In the genomic region with DNA sequence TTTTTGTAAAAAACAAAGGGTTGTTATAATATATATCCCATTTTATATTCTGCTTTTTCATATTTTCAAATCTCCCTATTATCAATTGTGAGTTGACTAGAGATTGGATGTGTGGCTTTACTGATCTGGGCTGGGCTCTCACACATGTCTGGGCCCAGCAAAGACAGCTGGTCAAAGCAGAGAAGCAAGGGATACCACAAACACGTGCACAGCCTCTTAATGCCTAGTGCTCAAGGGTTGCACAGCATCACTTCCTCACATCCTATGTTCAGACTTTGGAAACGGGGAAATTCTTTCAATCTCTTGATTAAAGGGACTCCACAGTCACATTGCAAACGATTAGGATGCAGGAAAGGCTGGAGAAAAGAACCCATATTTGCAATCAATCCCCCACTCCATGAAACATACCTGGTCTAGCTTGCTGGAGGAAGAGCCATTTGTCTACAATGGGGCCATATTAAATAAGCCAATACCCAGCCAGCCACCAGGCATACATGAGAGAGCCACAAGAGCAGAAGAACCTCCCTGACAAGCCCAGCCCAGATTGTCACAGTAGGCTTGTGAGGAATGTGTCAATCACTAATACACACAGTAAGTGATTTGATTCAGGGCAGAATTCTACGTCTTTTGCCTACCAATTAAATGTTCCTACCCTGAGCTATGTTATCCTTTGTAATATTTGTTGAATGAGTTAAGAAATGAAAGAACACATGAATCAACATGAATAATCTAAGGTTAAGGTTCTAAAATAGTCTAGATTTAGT, we compare ENCODE assay signal across 21 cellular contexts.
DNase-seq lines count a peak whose midpoint lies in the region; ATAC-seq, FAIRE-seq and TF ChIP-seq lines count a peak whose summit lies in the region.
"Had no signal": no experiment of that assay in that cellular context is flagged by ENCODE, and none has a peak within 500 bp of the region (broad histone marks: within the 10 kb centered on the region; RNA-seq: fewer than 3 reads in every experiment).

No MANE protein-coding gene starts in this region.

- H4K91ac ChIP-seq in IMR-90 (ENCODE audit: insufficient read depth, low read depth, low read length), result peak overlapping the region; percentile 81
- peak overlapping the region; percentile 34 for H4K91ac ChIP-seq in mesenchymal stem cell (ENCODE audit: low read length)

- peak overlapping the region in 1 of 2 experiments; percentile 86 for H2BK12ac ChIP-seq in mesenchymal stem cell (ENCODE audit: low read length in 2 of 2)

- peaks cover 33% of the 10 kb centered on the region for H3K4me1 ChIP-seq in A549
- H3K4me1 ChIP-seq in IMR-90 (ENCODE audit: control insufficient read depth, insufficient read depth, low read length), result peaks cover 32% of the 10 kb centered on the region
- H3K4me1 ChIP-seq in OCI-LY7 (ENCODE audit: insufficient read depth, low read length, poor library complexity, severe bottlenecking), result peaks cover 98% of the 10 kb centered on the region
- H3K4me1 ChIP-seq in mesenchymal stem cell (ENCODE audit: control insufficient read depth, insufficient read depth, low read depth, low read length), result peaks cover 10% of the 10 kb centered on the region
- H3K4me1 ChIP-seq: HAP-1 had no signal

- no peak overlapping the region for H2AK9ac ChIP-seq in IMR-90 (replicated peaks; ENCODE audit: low read depth, low read length, poor library complexity)

- H3K27ac ChIP-seq in A549, result no peak overlapping the region
- peak overlapping the region; percentile 63; the same call in 1 of the 2 replicates for H3K27ac ChIP-seq in IMR-90 (ENCODE audit: insufficient read depth, low read length)
- peak overlapping the region; percentile 98 for H3K27ac ChIP-seq in OCI-LY7 (ENCODE audit: low read depth, low read length, poor library complexity, severe bottlenecking)
- no peak overlapping the region for H3K27ac ChIP-seq in mesenchymal stem cell (ENCODE audit: low read length, poor library complexity, severe bottlenecking)
- H3K27ac ChIP-seq: PC-9, SJSA1 had no signal

- H3K9ac ChIP-seq in IMR-90 (ENCODE audit: low read depth, low read length) (no peak overlapping the region), mesenchymal stem cell (ENCODE audit: low read length) (no peak overlapping the region)

- H3K18ac ChIP-seq in IMR-90 (ENCODE audit: low read depth, low read length), result peak overlapping the region; percentile 93
- peak overlapping the region in 1 of 2 experiments; percentile 72 for H3K18ac ChIP-seq in mesenchymal stem cell (ENCODE audit: low read depth in 1 of 2, low read length in 2 of 2)

- peak overlapping the region; percentile 75 for H4K5ac ChIP-seq in IMR-90 (ENCODE audit: low read depth, low read length)

- H2AK5ac ChIP-seq in IMR-90 (ENCODE audit: low read depth, low read length) (peak overlapping the region; percentile 80), mesenchymal stem cell (ENCODE audit: low read length, severe bottlenecking) (peak overlapping the region; percentile 78)

- dilution Hi-C loops in IMR-90 (cut with HindIII; ENCODE audit: low sequenced_read_pairs, unreplicated experiment), result no loop called here

- H3K4me3 ChIP-seq in A549 (no peak overlapping the region), IMR-90 (ENCODE audit: insufficient read depth, low read depth, low read length) (no peak overlapping the region), OCI-LY7 (ENCODE audit: low read depth, low read length, poor library complexity, severe bottlenecking) (peak overlapping the region; percentile 40), mesenchymal stem cell (ENCODE audit: insufficient read depth in 1 of 2, low read depth in 1 of 2, low read length in 2 of 2) (no peak overlapping the region)
- H3K4me3 ChIP-seq: BLaER1 treated with 17β-estradiol and CSF1 and Interleukin-3, amounts not matched to agents 10 nM and 100 nM; HAP-1; PC-9; SJSA1 had no signal

- TF ChIP-seq RAD21 in A549 (conservative IDR thresholded peaks at IDR 0.05 in 1 of 2, IDR thresholded peaks at IDR 0.05 in 1 of 2), result no peak
- TF ChIP-seq RAD21 in IMR-90 (IDR thresholded peaks at IDR 0.05; ENCODE audit: low read length), result no peak

- H2BK120ac ChIP-seq in IMR-90 (ENCODE audit: low read depth, low read length) (peak overlapping the region; percentile 64), mesenchymal stem cell (ENCODE audit: low read depth, low read length) (no peak overlapping the region)

- H3K79me1 ChIP-seq in IMR-90 (ENCODE audit: low read depth in 1 of 2, low read length in 2 of 2) (no peaks in the 10 kb centered on the region), mesenchymal stem cell (replicated peaks; ENCODE audit: low read length, poor library complexity, severe bottlenecking) (no peaks in the 10 kb centered on the region)

- CTCF ChIA-PET in A549 (lab: Yijun Ruan, JAX), result interaction anchor here (1.2 kb wide), 1 partner anchor 50 kb away, joined by 3 read pairs; no protein-coding TSS in a partner anchor
- CTCF ChIA-PET in IMR-90 (lab: Yijun Ruan, JAX), result interaction anchor here (1.3 kb wide), 1 partner anchor 29 kb away, joined by 3 read pairs; no protein-coding TSS in a partner anchor
- CTCF ChIA-PET in OCI-LY7 (lab: Charles Lee; ENCODE audit: unreplicated experiment), result interaction anchor here (0.8 kb wide), 1 partner anchor 10 kb away, joined by 3 read pairs; no protein-coding TSS in a partner anchor

- peaks cover 14% of the 10 kb centered on the region for H3K9me1 ChIP-seq in IMR-90 (ENCODE audit: insufficient read depth, low read length)

- TF ChIP-seq POLR2A in A549 (IDR thresholded peaks at IDR 0.05; ENCODE audit: low read length), result no peak
- TF ChIP-seq POLR2A in IMR-90 (IDR thresholded peaks at IDR 0.05; ENCODE audit: low read depth, low read length), result no peak

- no peak for TF ChIP-seq EP300 in A549 (IDR thresholded peaks at IDR 0.05)

- intact Hi-C loops in IMR-90 (cut with micrococcal nuclease), result no loop called here
- intact Hi-C loops in OCI-LY7 (cut with micrococcal nuclease; ENCODE audit: unreplicated experiment), result loop anchor here (5.0 to 10.0 kb wide), 2 partner anchors 432 to 524 kb away; a partner anchor contains a TSS

- DNase-seq in A549 (ENCODE audit: low read depth in 1 of 2, low spot score in 1 of 2) (no peak), IMR-90 (no peak), OCI-LY7 (ENCODE audit: low spot score) (peak; percentile 84), mesenchymal stem cell (no peak), COLO829 (ENCODE audit: low spot score) (no peak), globus pallidus (ENCODE audit: low spot score) (no peak), cortex of kidney (lab: John Stamatoyannopoulos, UW) (no peak)
- DNase-seq: DMS 273 treated with DMSO at 0.1 percent for 48 hours; KG1; NCI-H1105 treated with DMSO at 0.1 percent for 48 hours; NCI-H1694 treated with DMSO at 0.1 percent for 48 hours; NCI-H2107; NCI-H2227 treated with DMSO at 0.1 percent for 48 hours; NCI-H69; NK-92 treated with Interleukin-12 subunit alpha and Interleukin-12 subunit beta, amount 100 ng/mL, for 24 hours; PC-9; SW 1271 had no signal

- H3K36me3 ChIP-seq in IMR-90 (ENCODE audit: control insufficient read depth, insufficient read depth, low read length) (no peaks in the 10 kb centered on the region), OCI-LY7 (ENCODE audit: insufficient read depth, low read length) (peaks cover 32% of the 10 kb centered on the region), mesenchymal stem cell (ENCODE audit: control insufficient read depth in 1 of 2, insufficient read depth in 2 of 2, low read depth in 1 of 2, low read length in 2 of 2) (no peaks in the 10 kb centered on the region)
- H3K36me3 ChIP-seq: BLaER1 treated with 17β-estradiol and CSF1 and Interleukin-3, amounts not matched to agents 10 nM and 100 nM; HAP-1; SJSA1 had no signal

- peak overlapping the region; percentile 68 to 69 for H4K8ac ChIP-seq in IMR-90 (ENCODE audit: low read depth in 2 of 2, low read length in 2 of 2)
- no peak overlapping the region for H4K8ac ChIP-seq in mesenchymal stem cell (ENCODE audit: low read length)

- WGBS in A549 (ENCODE audit: missing lambda C conversion rate), result 42% methylated on average over 4 of the region's 4 CpGs
- WGBS in IMR-90 (ENCODE audit: extremely low coverage in 2 of 2, insufficient read length in 1 of 2), 2 experiments, result 100% methylated on average over 1 of the region's 4 CpGs; no CpG with 5 or more reads in 1 of the 2 experiments
- WGBS in mesenchymal stem cell, result 71% methylated on average over 3 of the region's 4 CpGs

- peak overlapping the region; percentile 65 for H3K4ac ChIP-seq in IMR-90 (ENCODE audit: low read depth, low read length)
- peak overlapping the region in 1 of 2 experiments; percentile 44 for H3K4ac ChIP-seq in mesenchymal stem cell (ENCODE audit: low read depth in 1 of 2, low read length in 2 of 2)

- peak; percentile 28 for FAIRE-seq in A549 (lab: Jason Lieb, UNC)

- H2AFZ ChIP-seq in IMR-90 (replicated peaks; ENCODE audit: low read length, poor library complexity) (no peak overlapping the region), OCI-LY7 (ENCODE audit: low read length) (peak overlapping the region; percentile 29; the same call in 1 of the 2 replicates), mesenchymal stem cell (ENCODE audit: low read depth, low read length) (no peak overlapping the region)
- H2AFZ ChIP-seq: PC-9 had no signal

- H2BK15ac ChIP-seq in IMR-90 (ENCODE audit: low read depth, low read length) (peak overlapping the region; percentile 92), mesenchymal stem cell (ENCODE audit: low read depth, poor library complexity, severe bottlenecking) (no peak overlapping the region)

- H4K20me1 ChIP-seq in IMR-90 (ENCODE audit: insufficient read depth, low read length) (no peaks in the 10 kb centered on the region), OCI-LY7 (ENCODE audit: insufficient read depth, low read length) (no peaks in the 10 kb centered on the region)
- H4K20me1 ChIP-seq: BLaER1 treated with 17β-estradiol and CSF1 and Interleukin-3, amounts not matched to agents 10 nM and 100 nM had no signal

- H3K56ac ChIP-seq in IMR-90 (ENCODE audit: extremely low read depth, insufficient read depth, low read length), result 0 out of 2 replicates have a peak overlapping the region, but pooled peaks have one; percentile 17

- H2BK5ac ChIP-seq in IMR-90 (ENCODE audit: low read depth, low read length, poor library complexity, severe bottlenecking), result peak overlapping the region; percentile 84
- H2BK5ac ChIP-seq in mesenchymal stem cell (ENCODE audit: low read depth, low read length, poor library complexity, severe bottlenecking), result no peak overlapping the region

- POLR2A ChIA-PET in A549 (lab: Yijun Ruan, JAX), result no interaction called here
- POLR2A ChIA-PET in IMR-90 (lab: Charles Lee; ENCODE audit: unreplicated experiment), result no interaction called here
- POLR2A ChIA-PET in OCI-LY7 (lab: Charles Lee), result interaction anchor here (0.8 to 2.5 kb wide), 11 partner anchors 9 to 39 kb away, joined by 3 to 9 read pairs (median 4); no protein-coding TSS in a partner anchor

- H3K9me2 ChIP-seq in OCI-LY7 (ENCODE audit: insufficient read depth, low read length), result no peaks in the 10 kb centered on the region

- no TSS peak for BruUV-seq in IMR-90 (replicated peaks; lab: Mats Ljungman, UMichigan)
- no TSS peak for BruUV-seq in OCI-LY7 (replicated peaks; lab: Mats Ljungman, UMichigan)

- H3K4me2 ChIP-seq in A549, result no peak overlapping the region
- no peak overlapping the region for H3K4me2 ChIP-seq in IMR-90 (ENCODE audit: low read depth, low read length)
- H3K4me2 ChIP-seq in OCI-LY7 (ENCODE audit: low read length), result peak overlapping the region; percentile 73
- H3K4me2 ChIP-seq in mesenchymal stem cell (ENCODE audit: low read length, poor library complexity, severe bottlenecking), result no peak overlapping the region
- H3K4me2 ChIP-seq: PC-9 had no signal

- H3K23ac ChIP-seq in IMR-90 (ENCODE audit: low read depth, low read length) (peak overlapping the region; percentile 53), mesenchymal stem cell (ENCODE audit: low read length in 2 of 2) (no peak overlapping the region)

- no peak for TF ChIP-seq CTCF in A549 (IDR thresholded peaks at IDR 0.05)
- no peak for TF ChIP-seq CTCF in IMR-90 (conservative IDR thresholded peaks at IDR 0.05; ENCODE audit: low read depth, low read length)
- TF ChIP-seq CTCF in OCI-LY7 (conservative IDR thresholded peaks at IDR 0.05; ENCODE audit: low read length), result no peak

- in situ Hi-C loops in IMR-90 (cut with MboI; ENCODE audit: low sequenced_read_pairs), result no loop called here

- ATAC-seq in A549, result no peak
- ATAC-seq in IMR-90 (ENCODE audit: low read depth), result no peak
- no peak for ATAC-seq in GM19463 (IDR thresholded peaks at IDR 0.05; ENCODE audit: unreplicated experiment)

- peak overlapping the region; percentile 76 for H2BK20ac ChIP-seq in IMR-90 (ENCODE audit: low read depth, low read length)

- H3K9me3 ChIP-seq in A549, result no peaks in the 10 kb centered on the region
- H3K9me3 ChIP-seq in IMR-90 (ENCODE audit: control insufficient read depth, insufficient read depth, low read length), result peaks cover 4% of the 10 kb centered on the region; the same call in 1 of the 2 replicates
- no peaks in the 10 kb centered on the region; the same call in 1 of the 2 replicates for H3K9me3 ChIP-seq in OCI-LY7 (ENCODE audit: low read length)
- no peaks in the 10 kb centered on the region for H3K9me3 ChIP-seq in mesenchymal stem cell (ENCODE audit: control insufficient read depth, low read length)
- H3K9me3 ChIP-seq: HAP-1, SJSA1 had no signal

- peaks cover 65% of the 10 kb centered on the region; the same call in 1 of the 2 replicates for H3K79me2 ChIP-seq in OCI-LY7 (ENCODE audit: insufficient read depth, low read depth, low read length)

- H3K14ac ChIP-seq in IMR-90 (replicated peaks; ENCODE audit: low read depth, low read length), result peak overlapping the region; percentile 55
- no peak overlapping the region for H3K14ac ChIP-seq in mesenchymal stem cell (ENCODE audit: low read length in 2 of 2)

- no peaks in the 10 kb centered on the region for H3K27me3 ChIP-seq in IMR-90 (ENCODE audit: control insufficient read depth, insufficient read depth, low read length)
- H3K27me3 ChIP-seq in mesenchymal stem cell (ENCODE audit: control insufficient read depth in 1 of 2, insufficient read depth in 1 of 2, low read length in 2 of 2), result no peaks in the 10 kb centered on the region
- H3K27me3 ChIP-seq: BLaER1 treated with 17β-estradiol and CSF1 and Interleukin-3, amounts not matched to agents 10 nM and 100 nM; SJSA1 had no signal

Comparison
In these comparisons a context has a peak if more than half of its experiments do, and no peak if none do; other contexts are left out.
1. H3K27ac ChIP-seq: peak in IMR-90 (single experiment) and OCI-LY7 (single experiment); none in A549 (0 of 2) and mesenchymal stem cell (single experiment).